ENCODE assay signal across 35 cellular contexts in genomic region chr2:240869109-240869955, GRCh38. TPM values are rescaled to one million over a fixed set of nuclear protein-coding genes. Genes with fewer than 3 reads are reported as not detected.
"Had no signal": no experiment of that assay in that cellular context is flagged by ENCODE, and none has a peak within 500 bp of the region (broad histone marks: within the 10 kb centered on the region; RNA-seq: fewer than 3 reads in every experiment).

No MANE protein-coding gene starts in this region.

- H3K27me3 Mint-ChIP-seq: activated naive CD8-positive, alpha-beta T cell treated with anti-CD3 and anti-CD28 coated beads, Interleukin-2, amount 50 U/mL, for 24 hours; activated T-cell treated with anti-CD3 and anti-CD28 coated beads, Interleukin-2, amount 50 U/mL, for 24 hours had no signal

- H3K9me3 ChIP-seq: neutrophil, pancreas, prostate gland, sigmoid colon, suprapubic skin, tibial artery had no signal

- H3K9me3 Mint-ChIP-seq: activated naive CD8-positive, alpha-beta T cell treated with anti-CD3 and anti-CD28 coated beads, Interleukin-2, amount 50 U/mL, for 24 hours; activated T-cell treated with anti-CD3 and anti-CD28 coated beads, Interleukin-2, amount 50 U/mL, for 24 hours; dendritic cell treated with granulocyte-macrophage colony-stimulating factor and Interleukin-4, amounts not matched to agents 40 ng/mL and 50 ng/mL, for 4 days; endodermal cell; immature natural killer cell; nephron; stimulated activated naive B cell treated with anti-CD40 and anti-IgM and Interleukin-4, amounts not matched to agents 10 μg/mL and 1 μg/mL and 100 μg/mL, for 72 hours had no signal

- H3K27ac Mint-ChIP-seq: activated naive CD8-positive, alpha-beta T cell treated with anti-CD3 and anti-CD28 coated beads, Interleukin-2, amount 50 U/mL, for 24 hours; activated T-cell treated with anti-CD3 and anti-CD28 coated beads, Interleukin-2, amount 50 U/mL, for 24 hours; dendritic cell treated with granulocyte-macrophage colony-stimulating factor and Interleukin-4, amounts not matched to agents 40 ng/mL and 50 ng/mL, for 4 days; endodermal cell; immature natural killer cell; nephron; stimulated activated naive B cell treated with anti-CD40 and anti-IgM and Interleukin-4, amounts not matched to agents 10 μg/mL and 1 μg/mL and 100 μg/mL, for 72 hours had no signal

- H3K4me3 Mint-ChIP-seq: activated naive CD8-positive, alpha-beta T cell treated with anti-CD3 and anti-CD28 coated beads, Interleukin-2, amount 50 U/mL, for 24 hours; activated T-cell treated with anti-CD3 and anti-CD28 coated beads, Interleukin-2, amount 50 U/mL, for 24 hours; dendritic cell treated with granulocyte-macrophage colony-stimulating factor and Interleukin-4, amounts not matched to agents 40 ng/mL and 50 ng/mL, for 4 days; endodermal cell; immature natural killer cell; nephron; stimulated activated naive B cell treated with anti-CD40 and anti-IgM and Interleukin-4, amounts not matched to agents 10 μg/mL and 1 μg/mL and 100 μg/mL, for 72 hours had no signal

- DNase-seq: activated CD4-positive, alpha-beta T cell treated with anti-CD3 and anti-CD28 coated beads for 48 hours; activated CD4-positive, alpha-beta T cell treated with anti-CD3 and anti-CD28 coated beads, Interleukin-2, amount 50 U/mL, for 48 hours; activated CD8-positive, alpha-beta memory T cell treated with anti-CD3 and anti-CD28 coated beads for 24 hours; activated gamma-delta T cell; activated naive CD4-positive, alpha-beta T cell treated with anti-CD3 and anti-CD28 coated beads, Interleukin-2, amount 50 U/mL, for 16 hours; activated naive CD8-positive, alpha-beta T cell treated with anti-CD3 and anti-CD28 coated beads, Interleukin-2, amount 50 U/mL, for 24 hours; activated T-cell treated with anti-CD3 and anti-CD28 coated beads, Interleukin-2, amount 50 U/mL, for 24 hours; amygdala; caudate nucleus; foreskin fibroblast; hypothalamus; immature natural killer cell; kidney; left colon; retina; small intestine; stimulated activated CD4-positive, alpha-beta T cell treated with anti-CD3 and anti-CD28 coated beads, Interleukin-1b, Interleukin-23, amount 100 ng/mL, for 48 hours; stimulated activated CD4-positive, alpha-beta T cell treated with anti-CD3 and anti-CD28 coated beads, Interleukin-4, amount 100 ng/mL, for 4 hours; stimulated activated CD8-positive, alpha-beta memory T cell treated with anti-CD3 and anti-CD28 coated beads, Interleukin-4, amount 100 ng/mL, for 48 hours; stimulated activated naive B cell treated with anti-CD40 and anti-IgM and Interleukin-4, amounts not matched to agents 10 μg/mL and 1 μg/mL and 100 μg/mL, for 72 hours; T1000; WERI-Rb-1 had no signal

- H3K36me3 ChIP-seq: neutrophil, pancreas, prostate gland, sigmoid colon, suprapubic skin, tibial artery, WERI-Rb-1 had no signal

- H3K27ac ChIP-seq: neutrophil, pancreas, prostate gland, sigmoid colon, suprapubic skin, tibial artery, WERI-Rb-1 had no signal

- ATAC-seq: activated CD4-positive, CD25-positive, alpha-beta regulatory T cell treated with anti-CD3 and anti-CD28 coated beads, Interleukin-2, amount 50 U/mL, for 24 hours; activated naive CD8-positive, alpha-beta T cell treated with anti-CD3 and anti-CD28 coated beads, Interleukin-2, amount 50 U/mL, for 24 hours; esophagus mucosa; pancreas; stimulated activated naive B cell treated with anti-CD40 and anti-IgM and Interleukin-4, amounts not matched to agents 10 μg/mL and 1 μg/mL and 100 μg/mL, for 72 hours had no signal

- H3K4me3 ChIP-seq: pancreas, prostate gland, sigmoid colon, suprapubic skin, tibial artery had no signal

- H3K27me3 ChIP-seq: neutrophil, pancreas had no signal

- H3K4me1 Mint-ChIP-seq: activated naive CD8-positive, alpha-beta T cell treated with anti-CD3 and anti-CD28 coated beads, Interleukin-2, amount 50 U/mL, for 24 hours had no signal

- H3K4me1 ChIP-seq: pancreas, prostate gland, sigmoid colon, suprapubic skin, tibial artery had no signal

- H3K36me3 Mint-ChIP-seq: immature natural killer cell; stimulated activated naive B cell treated with anti-CD40 and anti-IgM and Interleukin-4, amounts not matched to agents 10 μg/mL and 1 μg/mL and 100 μg/mL, for 72 hours had no signal

RNA-seq across cellular contexts. Expression of gene AGXT, which starts 0.7 kb away (rescaled TPM):
- total RNA-seq: esophagus mucosa; lung microvascular endothelial cell; prostate gland; sigmoid colon; T-helper 1 cell treated with Interleukin-12 subunit alpha and Interleukin-12 subunit beta and Interleukin-4 antibody, amounts not matched to agents 30 ng/mL and 1 ng/mL, for 36 hours had no signal
- polyA plus RNA-seq: immature natural killer cell had no signal

RNA-seq across cellular contexts. Expression of gene MAB21L4, which starts 26.6 kb away (rescaled TPM):
- total RNA-seq: lung microvascular endothelial cell; sigmoid colon; T-helper 1 cell treated with Interleukin-12 subunit alpha and Interleukin-12 subunit beta and Interleukin-4 antibody, amounts not matched to agents 30 ng/mL and 1 ng/mL, for 36 hours had no signal
- polyA plus RNA-seq: immature natural killer cell had no signal

RNA-seq across cellular contexts. Expression of gene CROCC2, which starts 36.8 kb away (rescaled TPM):
- total RNA-seq: endodermal cell; lung microvascular endothelial cell; sigmoid colon; suprapubic skin; T-helper 1 cell treated with Interleukin-12 subunit alpha and Interleukin-12 subunit beta and Interleukin-4 antibody, amounts not matched to agents 30 ng/mL and 1 ng/mL, for 36 hours had no signal
- polyA plus RNA-seq: immature natural killer cell had no signal

RNA-seq across cellular contexts. Expression of gene KIF1A, which starts 49.3 kb away (rescaled TPM):
- polyA plus RNA-seq: immature natural killer cell had no signal
